Comparison of ENCODE assay signal across 33 cellular contexts in genomic region chr7:70306173-70306572, GRCh38.
"Had no signal": no experiment of that assay in that cellular context is flagged by ENCODE, and none has a peak within 500 bp of the region (broad histone marks: within the 10 kb centered on the region; RNA-seq: fewer than 3 reads in every experiment).

No MANE protein-coding gene starts in this region.

- H3K27me3 Mint-ChIP-seq: activated B cell treated with CpG ODN at 0.5 μM for 24 hours; activated CD8-positive, alpha-beta T cell treated with anti-CD3 and anti-CD28 coated beads for 36 hours; activated naive CD4-positive, alpha-beta T cell treated with anti-CD3 and anti-CD28 coated beads, Interleukin-2, amount 10 ng/mL, durations not matched to agents 7 days and 5 days; brain; T-helper 17 cell had no signal

- H3K36me3 Mint-ChIP-seq: activated naive CD4-positive, alpha-beta T cell treated with anti-CD3 and anti-CD28 coated beads, Interleukin-2, amount 10 ng/mL, durations not matched to agents 7 days and 5 days; activated naive CD8-positive, alpha-beta T cell treated with anti-CD3 and anti-CD28 coated beads, Interleukin-2, amount 10 ng/mL, durations not matched to agents 7 days and 5 days had no signal

- H3K27ac Mint-ChIP-seq: activated B cell treated with CpG ODN at 0.5 μM for 24 hours; activated CD8-positive, alpha-beta T cell treated with anti-CD3 and anti-CD28 coated beads for 36 hours; activated naive CD4-positive, alpha-beta T cell treated with anti-CD3 and anti-CD28 coated beads, Interleukin-2, amount 10 ng/mL, durations not matched to agents 7 days and 5 days; activated naive CD4-positive, alpha-beta T cell treated with anti-CD3 and anti-CD28 coated beads, Interleukin-2, amount 50 U/mL, for 72 hours; activated naive CD8-positive, alpha-beta T cell treated with anti-CD3 and anti-CD28 coated beads, Interleukin-2, amount 10 ng/mL, durations not matched to agents 7 days and 5 days; activated T-helper 1 cell treated with anti-CD3 and anti-CD28 coated beads, Interleukin-12 subunit alpha, Interleukin-12 subunit beta, Interleukin-2, Interleukin-4 antibody, amounts not matched to agents 30 ng/mL and 10 ng/mL and 1 ng/mL, durations not matched to agents 14 hours and 24 hours and 36 hours; activated T-helper 2 cell treated with anti-CD3 and anti-CD28 coated beads, Interferon-gamma antibody, Interleukin-2, Interleukin-4, amounts not matched to agents 10 μg/mL and 5 μg/mL and 100 μg/mL, durations not matched to agents 14 hours and 24 hours and 36 hours; brain; T-helper 17 cell; T-helper 2 cell treated with Interferon-gamma antibody and Interleukin-4, amounts not matched to agents 5 μg/mL and 100 μg/mL, for 36 hours had no signal

- H3K4me3 ChIP-seq: ascending aorta, breast epithelium, cardiac muscle cell, colonic mucosa had no signal

- H3K4me1 ChIP-seq: ascending aorta, breast epithelium, colonic mucosa had no signal

- H3K4me3 Mint-ChIP-seq: activated B cell treated with CpG ODN at 0.5 μM for 24 hours; activated CD8-positive, alpha-beta T cell treated with anti-CD3 and anti-CD28 coated beads for 36 hours; activated naive CD4-positive, alpha-beta T cell treated with anti-CD3 and anti-CD28 coated beads, Interleukin-2, amount 10 ng/mL, durations not matched to agents 7 days and 5 days; activated naive CD8-positive, alpha-beta T cell treated with anti-CD3 and anti-CD28 coated beads, Interleukin-2, amount 10 ng/mL, durations not matched to agents 7 days and 5 days; activated T-helper 1 cell treated with anti-CD3 and anti-CD28 coated beads, Interleukin-12 subunit alpha, Interleukin-12 subunit beta, Interleukin-2, Interleukin-4 antibody, amounts not matched to agents 30 ng/mL and 10 ng/mL and 1 ng/mL, durations not matched to agents 14 hours and 24 hours and 36 hours; brain; T-helper 17 cell; T-helper 2 cell treated with Interferon-gamma antibody and Interleukin-4, amounts not matched to agents 5 μg/mL and 100 μg/mL, for 36 hours had no signal

- H3K36me3 ChIP-seq: ascending aorta, breast epithelium, cardiac muscle cell, colonic mucosa, WERI-Rb-1 had no signal

- H3K9me3 ChIP-seq: ascending aorta, breast epithelium, colonic mucosa had no signal

- FAIRE-seq: endometrium, frontal cortex had no signal

- H3K27ac ChIP-seq: ascending aorta, breast epithelium, cardiac muscle cell, colonic mucosa, WERI-Rb-1 had no signal

- H3K9me3 Mint-ChIP-seq: activated B cell treated with CpG ODN at 0.5 μM for 24 hours; activated CD8-positive, alpha-beta T cell treated with anti-CD3 and anti-CD28 coated beads for 36 hours; activated T-helper 2 cell treated with anti-CD3 and anti-CD28 coated beads, Interferon-gamma antibody, Interleukin-2, Interleukin-4, amounts not matched to agents 10 μg/mL and 5 μg/mL and 100 μg/mL, durations not matched to agents 14 hours and 24 hours and 36 hours had no signal

- H3K27me3 ChIP-seq: ascending aorta, breast epithelium, cardiac muscle cell, colonic mucosa had no signal

- H3K4me1 Mint-ChIP-seq: activated B cell treated with CpG ODN at 0.5 μM for 24 hours had no signal

- DNase-seq: activated B cell treated with CpG ODN at 0.5 μM for 24 hours; activated CD4-positive, alpha-beta T cell treated with anti-CD3 and anti-CD28 coated beads for 48 hours; activated CD4-positive, alpha-beta T cell treated with anti-CD3 and anti-CD28 coated beads, Interleukin-2, amount 50 U/mL, for 1 hour; activated CD4-positive, alpha-beta T cell treated with anti-CD3 and anti-CD28 coated beads, Interleukin-2, amount 50 U/mL, for 48 hours; activated CD8-positive, alpha-beta memory T cell treated with anti-CD3 and anti-CD28 coated beads for 24 hours; activated CD8-positive, alpha-beta memory T cell treated with anti-CD3 and anti-CD28 coated beads, Interleukin-2, amount 50 U/mL, for 4 hours; activated CD8-positive, alpha-beta T cell treated with anti-CD3 and anti-CD28 coated beads for 36 hours; activated effector memory CD4-positive, alpha-beta T cell treated with anti-CD3 and anti-CD28 coated beads, Interleukin-2, amount 50 U/mL, for 16 hours; activated naive CD4-positive, alpha-beta T cell treated with anti-CD3 and anti-CD28 coated beads, Interleukin-2, amount 10 ng/mL, durations not matched to agents 7 days and 5 days; activated naive CD8-positive, alpha-beta T cell treated with anti-CD3 and anti-CD28 coated beads, Interleukin-2, amount 10 ng/mL, durations not matched to agents 7 days and 5 days; activated T-cell treated with anti-CD3 and anti-CD28 coated beads, Interleukin-2, amount 50 U/mL, for 1 hour; activated T-cell treated with anti-CD3 and anti-CD28 coated beads, Interleukin-2, amount 50 U/mL, for 48 hours; central memory CD4-positive, alpha-beta T cell; cerebellar nuclear complex; colonic mucosa; effector CD8-positive, alpha-beta T cell; foreskin fibroblast; head of caudate nucleus; T-helper 17 cell; T1000; WERI-Rb-1 had no signal

- ATAC-seq: activated CD4-positive, CD25-positive, alpha-beta regulatory T cell treated with anti-CD3 and anti-CD28 coated beads, Interleukin-2, amount 50 U/mL, for 24 hours; activated CD8-positive, alpha-beta T cell treated with anti-CD3 and anti-CD28 coated beads for 36 hours; activated naive CD4-positive, alpha-beta T cell treated with anti-CD3 and anti-CD28 coated beads, Interleukin-2, amount 50 U/mL, for 72 hours; esophagus mucosa; T-helper 17 cell had no signal
